In genomic region chr1:228339766-228340685, GRCh38 we compare ENCODE assay signal across 1 cellular context.
TF ChIP-seq lines count a peak whose summit lies in the region.

No MANE protein-coding gene starts in this region.

TF ChIP-seq in GM23338, 12 proteins besides CTCF, POLR2A, EP300 and RAD21 (continued from another document):
- TF ChIP-seq ZNF462 (CRISPR knock-in tag; IDR thresholded peaks at IDR 0.05) (no peak), STAT1 (IDR thresholded peaks at IDR 0.05; ENCODE audit: unreplicated experiment) (no peak), JUNB (IDR thresholded peaks at IDR 0.05; ENCODE audit: unreplicated experiment) (no peak), EZH2 (IDR thresholded peaks at IDR 0.05; ENCODE audit: low read depth, unreplicated experiment) (no peak)
